In genomic region chr17:59369026-59369724, GRCh38 we compare ENCODE assay signal across 14 cellular contexts. TPM values are rescaled to one million over a fixed set of nuclear protein-coding genes. Genes with fewer than 3 reads are reported as not detected.
DNase-seq lines count a peak whose midpoint lies in the region; ATAC-seq and TF ChIP-seq lines count a peak whose summit lies in the region.
"Had no signal": no experiment of that assay in that cellular context is flagged by ENCODE, and none has a peak within 500 bp of the region (broad histone marks: within the 10 kb centered on the region; RNA-seq: fewer than 3 reads in every experiment).

No MANE protein-coding gene starts in this region.

- ATAC-seq in Right ventricle myocardium inferior = peak; percentile 1
- ATAC-seq in GM21367 (IDR thresholded peaks at IDR 0.05; ENCODE audit: unreplicated experiment) = no peak
- ATAC-seq: activated CD4-positive, CD25-positive, alpha-beta regulatory T cell treated with anti-CD3 and anti-CD28 coated beads, Interleukin-2, amount 50 U/mL, for 24 hours; activated T-helper 17 cell treated with anti-CD3 and anti-CD28 coated beads, Interleukin-2, amount 50 U/mL, for 72 hours had no signal

- DNase-seq in Right ventricle myocardium inferior (ENCODE audit: missing footprints) = no peak
- DNase-seq in cardiac septum (ENCODE audit: low spot score) = no peak
- DNase-seq in cardiac muscle cell (ENCODE audit: low read depth in 1 of 2, low spot score in 1 of 2) = peak in 1 of 2 donors; percentile 54
- DNase-seq in AML-193 (lab: John Stamatoyannopoulos, UW) = no peak
- DNase-seq in NCI-H1105 (lab: John Stamatoyannopoulos, UW) = no peak
- DNase-seq in MM.1S = no peak
- DNase-seq: effector CD4-positive, alpha-beta T cell; NCI-H2227 treated with DMSO at 0.1 percent for 48 hours; SHP77 treated with DMSO at 0.1 percent for 48 hours; stimulated activated CD4-positive, alpha-beta T cell treated with anti-CD3 and anti-CD28 coated beads, Interleukin-4, amount 100 ng/mL, for 1 hour had no signal

- intact Hi-C loops in Right ventricle myocardium inferior (cut with DNase I) = loop anchor here (5.0 to 10.0 kb wide), 2 partner anchors 68 to 214 kb away; partner anchors contain the start of genes PRR11 and SKA2
- intact Hi-C loops in cardiac septum (cut with DNase I) = loop anchor here (2.0 kb wide), 1 partner anchor 38 kb away; the partner anchor contains the start of gene YPEL2

- H3K9me3 ChIP-seq in cardiac muscle cell (ENCODE audit: low read depth) (no peaks in the 10 kb centered on the region), parathyroid adenoma (ENCODE audit: control insufficient read depth, low read length) (no peaks in the 10 kb centered on the region), MM.1S (replicated peaks; ENCODE audit: insufficient read depth, low read length) (no peaks in the 10 kb centered on the region)

- peaks cover 16% of the 10 kb centered on the region for H3F3A ChIP-seq in MM.1S (ENCODE audit: insufficient read depth, low read length)

- peaks cover 59% of the 10 kb centered on the region for H3K79me2 ChIP-seq in parathyroid adenoma
- H3K79me2 ChIP-seq in MM.1S (ENCODE audit: low read length) = no peaks in the 10 kb centered on the region; the same call in 1 of the 2 replicates

- H3K4me2 ChIP-seq in parathyroid adenoma (ENCODE audit: low read length) = no peak overlapping the region
- no peak overlapping the region for H3K4me2 ChIP-seq in MM.1S (ENCODE audit: low read depth, low read length)

- H3K4me1 ChIP-seq in cardiac muscle cell (ENCODE audit: low read depth) (peaks cover 100% of the 10 kb centered on the region), parathyroid adenoma (peaks cover 87% of the 10 kb centered on the region), MM.1S (ENCODE audit: low read length) (peaks cover 57% of the 10 kb centered on the region)

- H3K4me3 ChIP-seq in cardiac muscle cell (no peak overlapping the region), parathyroid adenoma (ENCODE audit: low read depth, low read length) (no peak overlapping the region), MM.1S (ENCODE audit: low read length) (no peak overlapping the region)

- no peak for TF ChIP-seq CTCF in cardiac muscle cell (IDR thresholded peaks at IDR 0.05; ENCODE audit: low read depth, low read length)
- TF ChIP-seq CTCF in parathyroid adenoma (IDR thresholded peaks at IDR 0.05) = no peak
- TF ChIP-seq CTCF in MM.1S (IDR thresholded peaks at IDR 0.05; ENCODE audit: low read length) = no peak

- H3K27ac ChIP-seq in cardiac muscle cell (peak overlapping the region; percentile 97), parathyroid adenoma (peak overlapping the region; percentile 76), MM.1S (ENCODE audit: low read length) (no peak overlapping the region)

- no peak overlapping the region for H2AFZ ChIP-seq in parathyroid adenoma
- no peak overlapping the region for H2AFZ ChIP-seq in MM.1S (ENCODE audit: low read length)

- H3K9ac ChIP-seq in parathyroid adenoma = no peak overlapping the region
- H3K9ac ChIP-seq in MM.1S (ENCODE audit: low read length) = no peak overlapping the region

- H3K9me2 ChIP-seq in MM.1S (replicated peaks; ENCODE audit: insufficient read depth, low read length) = no peaks in the 10 kb centered on the region

- H3K36me3 ChIP-seq in cardiac muscle cell = no peaks in the 10 kb centered on the region
- H3K36me3 ChIP-seq in parathyroid adenoma (ENCODE audit: control insufficient read depth, insufficient read depth, low read length) = no peaks in the 10 kb centered on the region
- H3K36me3 ChIP-seq in MM.1S (replicated peaks; ENCODE audit: insufficient read depth, low read length) = no peaks in the 10 kb centered on the region

- H4K20me1 ChIP-seq in MM.1S (ENCODE audit: insufficient read depth, low read length) = no peaks in the 10 kb centered on the region

- H3K27me3 ChIP-seq in cardiac muscle cell = no peaks in the 10 kb centered on the region
- H3K27me3 ChIP-seq in parathyroid adenoma (ENCODE audit: control insufficient read depth, insufficient read depth, low read length) = no peaks in the 10 kb centered on the region
- H3K27me3 ChIP-seq in MM.1S (replicated peaks; ENCODE audit: insufficient read depth, low read length) = no peaks in the 10 kb centered on the region

RNA-seq across cellular contexts. Expression of gene YPEL2, which starts 37.7 kb away (rescaled TPM):
- total RNA-seq in Right ventricle myocardium inferior (32.7 TPM), cardiac septum (59.4 TPM), cardiac muscle cell (48.7 and 80.7 TPM in 2 replicates)
- polyA plus RNA-seq in cardiac muscle cell = 79.3 and 95.5 TPM in 2 replicates
